In the genomic region with DNA sequence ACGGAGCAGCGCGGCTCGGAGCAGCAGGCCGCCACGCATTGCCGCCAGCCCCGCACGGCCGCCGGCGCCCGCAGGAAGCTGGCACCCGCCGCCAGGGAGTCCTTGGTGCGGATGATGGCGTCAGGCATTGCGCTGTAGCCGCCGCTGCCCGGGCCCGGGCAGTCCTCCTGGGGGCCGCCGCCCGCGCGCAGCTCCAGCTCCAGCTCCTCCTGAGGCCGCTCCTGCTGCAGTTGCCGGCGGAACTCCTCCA, we compare ENCODE assay signal across 8 cellular contexts. TPM values are rescaled to one million over a fixed set of nuclear protein-coding genes. Genes with fewer than 3 reads are reported as not detected.
DNase-seq lines count a peak whose midpoint lies in the region; ATAC-seq and TF ChIP-seq lines count a peak whose summit lies in the region.

No MANE protein-coding gene starts in this region.

- H3K27me3 ChIP-seq in body of pancreas = no peaks in the 10 kb centered on the region

- peaks cover 36% of the 10 kb centered on the region for H3K4me1 ChIP-seq in body of pancreas

- WGBS in body of pancreas, 2 donors = 0% methylated on average over 11 to 30 of the region's 30 CpGs

- peaks cover 4% of the 10 kb centered on the region for H3K27me3 Mint-ChIP-seq in mesothelial cell of epicardium (ENCODE audit: low read depth)

- no peak for TF ChIP-seq POLR2A in body of pancreas (IDR thresholded peaks at IDR 0.05)

- ATAC-seq in GM19328 (IDR thresholded peaks at IDR 0.05; ENCODE audit: unreplicated experiment) (peak; percentile 28), HG03196 (IDR thresholded peaks at IDR 0.05; ENCODE audit: unreplicated experiment) (peak; percentile 29), body of pancreas (no peak), HG03521 (IDR thresholded peaks at IDR 0.05; ENCODE audit: unreplicated experiment) (no peak), left colon (no peak)

- H3K36me3 Mint-ChIP-seq in mesothelial cell of epicardium = no peaks in the 10 kb centered on the region

- no peak overlapping the region for H3K27ac Mint-ChIP-seq in mesothelial cell of epicardium

- peak overlapping the region; percentile 97 to 99 (median 98) for H3K27ac ChIP-seq in body of pancreas

- no peak for TF ChIP-seq CTCF in body of pancreas (IDR thresholded peaks at IDR 0.05)
- no peak for TF ChIP-seq CTCF in mesothelial cell of epicardium (IDR thresholded peaks at IDR 0.05; ENCODE audit: unreplicated experiment)

- H3K9me3 ChIP-seq in body of pancreas = no peaks in the 10 kb centered on the region

- intact Hi-C loops in body of pancreas (cut with DNase I) = no loop called here
- intact Hi-C loops in left colon (cut with DNase I, micrococcal nuclease) = no loop called here

- H3K4me3 ChIP-seq in body of pancreas = peak overlapping the region; percentile 38 to 64

- peaks cover 14% of the 10 kb centered on the region for H3K4me1 Mint-ChIP-seq in mesothelial cell of epicardium

- no peaks in the 10 kb centered on the region for H3K9me3 Mint-ChIP-seq in mesothelial cell of epicardium

- H3K36me3 ChIP-seq in body of pancreas (replicated peaks in 1 of 2; ENCODE audit: insufficient read depth in 1 of 2, low read depth in 2 of 2) = no peaks in the 10 kb centered on the region

- DNase-seq in body of pancreas = no peak
- no peak for DNase-seq in mesothelial cell of epicardium (ENCODE audit: low spot score in 2 of 2, unreplicated experiment in 2 of 2)
- DNase-seq in kidney tubule cell (ENCODE audit: low spot score) = no peak
- DNase-seq in left colon = no peak
- DNase-seq in NK-92 (lab: John Stamatoyannopoulos, UW; ENCODE audit: unreplicated experiment) = no peak

- H3K4me3 Mint-ChIP-seq in mesothelial cell of epicardium = peak overlapping the region; percentile 60

RNA-seq across cellular contexts. Expression of a gene that starts 0.6 kb away (rescaled TPM):
- 10 to 100 TPM; 21.0 to 28.0 TPM for total RNA-seq in body of pancreas
- total RNA-seq in mesothelial cell of epicardium = 17.2 to 17.9 TPM (median 17.8 TPM) in 3 replicates
- 10 to 100 TPM; 21.9 to 22.2 TPM for total RNA-seq in left colon

RNA-seq across cellular contexts. Expression of a gene that starts 34.4 kb away (rescaled TPM):
- total RNA-seq in body of pancreas = not detected
- total RNA-seq in mesothelial cell of epicardium = not detected in 3 replicates
- total RNA-seq in left colon = under 1 TPM in 1 of 2 donors, not detected in 1; 0.61 TPM

RNA-seq across cellular contexts. Expression of a gene that starts 59.4 kb away (rescaled TPM):
- total RNA-seq in body of pancreas = not detected
- not detected in 3 replicates for total RNA-seq in mesothelial cell of epicardium
- not detected for total RNA-seq in left colon

Comparison
In these comparisons a context has a peak if more than half of its experiments do, and no peak if none do; other contexts are left out.
1. ATAC-seq: peak in GM19328 (single experiment) and HG03196 (single experiment); none in body of pancreas (single experiment), HG03521 (single experiment) and left colon (single experiment).